In the genomic region with DNA sequence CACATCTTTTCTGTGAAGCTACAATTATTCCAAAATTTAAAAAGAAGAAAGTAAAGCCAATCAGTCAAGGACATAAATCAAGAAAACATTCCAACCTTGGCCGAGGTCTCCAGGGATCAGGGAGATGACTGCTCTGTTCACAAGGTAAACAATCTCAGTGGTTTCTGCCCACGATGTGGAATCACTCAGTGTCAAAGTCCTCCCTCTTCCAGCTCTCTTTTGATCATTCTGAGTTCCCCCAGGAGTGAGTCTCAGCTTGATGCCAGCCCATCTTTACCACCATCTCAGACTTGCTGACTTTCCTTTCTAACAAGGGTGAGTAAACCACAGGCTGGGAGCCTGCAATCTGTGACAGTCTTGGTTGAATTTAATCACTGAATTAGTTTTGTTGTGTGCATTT, we compare ENCODE assay signal across 1 cellular context.
TF ChIP-seq lines count a peak whose summit lies in the region.

No MANE protein-coding gene starts in this region.

TF ChIP-seq in HepG2, 621 proteins besides CTCF, POLR2A, EP300 and RAD21 (continued from another document and continues in another):
- 0 out of 2 replicates have a peak, but pooled peaks have one; percentile 15 for TF ChIP-seq ZNF784 (CRISPR knock-in tag; IDR thresholded peaks at IDR 0.05; ENCODE audit: borderline replicate concordance)
- TF ChIP-seq ZBTB7B (CRISPR knock-in tag; IDR thresholded peaks at IDR 0.05) = peak; percentile 53; the same call in 1 of the 2 replicates
- no peak for TF ChIP-seq GABPA (IDR thresholded peaks at IDR 0.05; ENCODE audit: low read depth, low read length)
- TF ChIP-seq GABPA (CRISPR knock-in tag; IDR thresholded peaks at IDR 0.05; ENCODE audit: low read depth) = no peak; the same call in 1 of the 2 replicates
- no peak for TF ChIP-seq RBM39 (IDR thresholded peaks at IDR 0.05; ENCODE audit: low read depth, low read length, poor library complexity, severe bottlenecking)
- TF ChIP-seq, protein P1, sequence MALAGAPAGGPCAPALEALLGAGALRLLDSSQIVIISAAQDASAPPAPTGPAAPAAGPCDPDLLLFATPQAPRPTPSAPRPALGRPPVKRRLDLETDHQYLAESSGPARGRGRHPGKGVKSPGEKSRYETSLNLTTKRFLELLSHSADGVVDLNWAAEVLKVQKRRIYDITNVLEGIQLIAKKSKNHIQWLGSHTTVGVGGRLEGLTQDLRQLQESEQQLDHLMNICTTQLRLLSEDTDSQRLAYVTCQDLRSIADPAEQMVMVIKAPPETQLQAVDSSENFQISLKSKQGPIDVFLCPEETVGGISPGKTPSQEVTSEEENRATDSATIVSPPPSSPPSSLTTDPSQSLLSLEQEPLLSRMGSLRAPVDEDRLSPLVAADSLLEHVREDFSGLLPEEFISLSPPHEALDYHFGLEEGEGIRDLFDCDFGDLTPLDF (CRISPR knock-in tag; IDR thresholded peaks at IDR 0.05) = no peak
- TF ChIP-seq ZNF749 (CRISPR knock-in tag; IDR thresholded peaks at IDR 0.05; ENCODE audit: borderline replicate concordance) = 0 out of 2 replicates have a peak, but pooled peaks have one; percentile 9
- peak; percentile 64; the same call in 1 of the 2 replicates for TF ChIP-seq ETV5 (CRISPR knock-in tag; IDR thresholded peaks at IDR 0.05; ENCODE audit: borderline replicate concordance)
- TF ChIP-seq NR2F2 (IDR thresholded peaks at IDR 0.05; ENCODE audit: borderline replicate concordance, low read depth) = peak; percentile 21; the same call in 1 of the 2 replicates
- no peak for TF ChIP-seq ZNF766 (CRISPR knock-in tag; IDR thresholded peaks at IDR 0.05; ENCODE audit: borderline replicate concordance)
- peak; percentile 38; the same call in 1 of the 2 replicates for TF ChIP-seq HOXA3 (CRISPR knock-in tag; IDR thresholded peaks at IDR 0.05)
- no peak for TF ChIP-seq ZNF737 (CRISPR knock-in tag; IDR thresholded peaks at IDR 0.05; ENCODE audit: borderline replicate concordance)
- no peak for TF ChIP-seq FOXK2 (IDR thresholded peaks at IDR 0.05)
- TF ChIP-seq ZNF552 (CRISPR knock-in tag; IDR thresholded peaks at IDR 0.05; ENCODE audit: borderline replicate concordance) = no peak
- TF ChIP-seq TFAP4 (IDR thresholded peaks at IDR 0.05; ENCODE audit: borderline replicate concordance, low read depth) = no peak
- TF ChIP-seq ZNF142 (CRISPR knock-in tag; IDR thresholded peaks at IDR 0.05) = no peak
- TF ChIP-seq THAP11 (CRISPR knock-in tag; IDR thresholded peaks at IDR 0.05) = no peak
- TF ChIP-seq PHF5A (CRISPR knock-in tag; IDR thresholded peaks at IDR 0.05; ENCODE audit: low read depth, unreplicated experiment) = no peak
- 0 out of 2 replicates have a peak, but pooled peaks have one; percentile 17 for TF ChIP-seq IRF2 (CRISPR knock-in tag; IDR thresholded peaks at IDR 0.05)
- no peak for TF ChIP-seq ZNF333 (CRISPR knock-in tag; IDR thresholded peaks at IDR 0.05; ENCODE audit: borderline replicate concordance)
- TF ChIP-seq ZNF564 (CRISPR knock-in tag; IDR thresholded peaks at IDR 0.05) = no peak
- no peak for TF ChIP-seq JARID2 (CRISPR knock-in tag; IDR thresholded peaks at IDR 0.05; ENCODE audit: insufficient replicate concordance)
- TF ChIP-seq MAZ (IDR thresholded peaks at IDR 0.05; ENCODE audit: borderline replicate concordance, low read depth, low read length) = no peak
- TF ChIP-seq MAZ (CRISPR knock-in tag; IDR thresholded peaks at IDR 0.05; ENCODE audit: low read depth) = no peak
- no peak for TF ChIP-seq ZNF30 (CRISPR knock-in tag; IDR thresholded peaks at IDR 0.05)
- TF ChIP-seq, protein P2, sequence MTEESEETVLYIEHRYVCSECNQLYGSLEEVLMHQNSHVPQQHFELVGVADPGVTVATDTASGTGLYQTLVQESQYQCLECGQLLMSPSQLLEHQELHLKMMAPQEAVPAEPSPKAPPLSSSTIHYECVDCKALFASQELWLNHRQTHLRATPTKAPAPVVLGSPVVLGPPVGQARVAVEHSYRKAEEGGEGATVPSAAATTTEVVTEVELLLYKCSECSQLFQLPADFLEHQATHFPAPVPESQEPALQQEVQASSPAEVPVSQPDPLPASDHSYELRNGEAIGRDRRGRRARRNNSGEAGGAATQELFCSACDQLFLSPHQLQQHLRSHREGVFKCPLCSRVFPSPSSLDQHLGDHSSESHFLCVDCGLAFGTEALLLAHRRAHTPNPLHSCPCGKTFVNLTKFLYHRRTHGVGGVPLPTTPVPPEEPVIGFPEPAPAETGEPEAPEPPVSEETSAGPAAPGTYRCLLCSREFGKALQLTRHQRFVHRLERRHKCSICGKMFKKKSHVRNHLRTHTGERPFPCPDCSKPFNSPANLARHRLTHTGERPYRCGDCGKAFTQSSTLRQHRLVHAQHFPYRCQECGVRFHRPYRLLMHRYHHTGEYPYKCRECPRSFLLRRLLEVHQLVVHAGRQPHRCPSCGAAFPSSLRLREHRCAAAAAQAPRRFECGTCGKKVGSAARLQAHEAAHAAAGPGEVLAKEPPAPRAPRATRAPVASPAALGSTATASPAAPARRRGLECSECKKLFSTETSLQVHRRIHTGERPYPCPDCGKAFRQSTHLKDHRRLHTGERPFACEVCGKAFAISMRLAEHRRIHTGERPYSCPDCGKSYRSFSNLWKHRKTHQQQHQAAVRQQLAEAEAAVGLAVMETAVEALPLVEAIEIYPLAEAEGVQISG (CRISPR knock-in tag; IDR thresholded peaks at IDR 0.05) = peak; percentile 93
- TF ChIP-seq ZSCAN29 (CRISPR knock-in tag; conservative IDR thresholded peaks at IDR 0.05) = no peak
- no peak for TF ChIP-seq ZNF460 (CRISPR knock-in tag; IDR thresholded peaks at IDR 0.05; ENCODE audit: borderline replicate concordance)
- TF ChIP-seq ZKSCAN1 (IDR thresholded peaks at IDR 0.05; ENCODE audit: low read length) = no peak
- peak; percentile 30; the same call in 1 of the 2 replicates for TF ChIP-seq GATAD1 (CRISPR knock-in tag; IDR thresholded peaks at IDR 0.05)
- no peak for TF ChIP-seq EHMT2 (IDR thresholded peaks at IDR 0.05; ENCODE audit: borderline replicate concordance, low read depth, low read length)
- no peak for TF ChIP-seq ELF3 (CRISPR knock-in tag; IDR thresholded peaks at IDR 0.05)
- peak; percentile 93 for TF ChIP-seq MED1 (CRISPR knock-in tag; IDR thresholded peaks at IDR 0.05)
- TF ChIP-seq ZBTB8A (CRISPR knock-in tag; IDR thresholded peaks at IDR 0.05; ENCODE audit: borderline replicate concordance, low read depth) = no peak
- 0 out of 2 replicates have a peak, but pooled peaks have one; percentile 7 for TF ChIP-seq ZNF670 (CRISPR knock-in tag; IDR thresholded peaks at IDR 0.05; ENCODE audit: borderline replicate concordance)
- TF ChIP-seq, protein P3, sequence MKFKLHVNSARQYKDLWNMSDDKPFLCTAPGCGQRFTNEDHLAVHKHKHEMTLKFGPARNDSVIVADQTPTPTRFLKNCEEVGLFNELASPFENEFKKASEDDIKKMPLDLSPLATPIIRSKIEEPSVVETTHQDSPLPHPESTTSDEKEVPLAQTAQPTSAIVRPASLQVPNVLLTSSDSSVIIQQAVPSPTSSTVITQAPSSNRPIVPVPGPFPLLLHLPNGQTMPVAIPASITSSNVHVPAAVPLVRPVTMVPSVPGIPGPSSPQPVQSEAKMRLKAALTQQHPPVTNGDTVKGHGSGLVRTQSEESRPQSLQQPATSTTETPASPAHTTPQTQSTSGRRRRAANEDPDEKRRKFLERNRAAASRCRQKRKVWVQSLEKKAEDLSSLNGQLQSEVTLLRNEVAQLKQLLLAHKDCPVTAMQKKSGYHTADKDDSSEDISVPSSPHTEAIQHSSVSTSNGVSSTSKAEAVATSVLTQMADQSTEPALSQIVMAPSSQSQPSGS (CRISPR knock-in tag; IDR thresholded peaks at IDR 0.05) = no peak
- no peak for TF ChIP-seq KAT2B (IDR thresholded peaks at IDR 0.05; ENCODE audit: borderline replicate concordance, low read depth, low read length)
- TF ChIP-seq THYN1 (CRISPR knock-in tag; IDR thresholded peaks at IDR 0.05; ENCODE audit: borderline replicate concordance, low read depth) = no peak
- TF ChIP-seq IRF1 (CRISPR knock-in tag; IDR thresholded peaks at IDR 0.05; ENCODE audit: low read depth) = no peak
- TF ChIP-seq ZNF883 (CRISPR knock-in tag; IDR thresholded peaks at IDR 0.05; ENCODE audit: not compliant biosample characterization) = no peak
- TF ChIP-seq ZNF280B (CRISPR knock-in tag; IDR thresholded peaks at IDR 0.05; ENCODE audit: borderline replicate concordance) = no peak
- TF ChIP-seq MAFG (CRISPR knock-in tag; IDR thresholded peaks at IDR 0.05) = no peak
- no peak for TF ChIP-seq RELA (CRISPR knock-in tag; IDR thresholded peaks at IDR 0.05)
- TF ChIP-seq ARNTL (CRISPR knock-in tag; IDR thresholded peaks at IDR 0.05) = no peak
- TF ChIP-seq HMG20A (CRISPR knock-in tag; IDR thresholded peaks at IDR 0.05; ENCODE audit: borderline replicate concordance) = peak; percentile 83; the same call in 1 of the 2 replicates
- TF ChIP-seq SALL1 (CRISPR knock-in tag; IDR thresholded peaks at IDR 0.05) = peak; percentile 69
- TF ChIP-seq PREB (CRISPR knock-in tag; IDR thresholded peaks at IDR 0.05) = no peak
- TF ChIP-seq ZNF674 (CRISPR knock-in tag; IDR thresholded peaks at IDR 0.05; ENCODE audit: low read depth) = no peak
- no peak for TF ChIP-seq ZC3H13 (CRISPR knock-in tag; IDR thresholded peaks at IDR 0.05)
- no peak for TF ChIP-seq SIN3B (IDR thresholded peaks at IDR 0.05; ENCODE audit: low read length)
- no peak for TF ChIP-seq GPN1 (CRISPR knock-in tag; IDR thresholded peaks at IDR 0.05; ENCODE audit: borderline replicate concordance)
